17 cellular contexts compared by ENCODE assay signal in genomic region chr11:93073026-93073425, GRCh38.
"Had no signal": no experiment of that assay in that cellular context is flagged by ENCODE, and none has a peak within 500 bp of the region (broad histone marks: within the 10 kb centered on the region; RNA-seq: fewer than 3 reads in every experiment).

No MANE protein-coding gene starts in this region.

- H3K36me3 ChIP-seq: left ventricle myocardium inferior, tibial artery had no signal

- ATAC-seq: natural killer cell; stimulated activated naive B cell treated with anti-CD40 and anti-IgM and Interleukin-4, amounts not matched to agents 10 μg/mL and 1 μg/mL and 100 μg/mL, for 72 hours had no signal

- H3K9me3 Mint-ChIP-seq: activated CD4-positive, alpha-beta T cell treated with anti-CD3 and anti-CD28 coated beads, Interleukin-2, amount 10 ng/mL, durations not matched to agents 7 days and 5 days; activated T-helper 1 cell treated with anti-CD3 and anti-CD28 coated beads, Interleukin-12 subunit alpha, Interleukin-12 subunit beta, Interleukin-2, Interleukin-4 antibody, amounts not matched to agents 30 ng/mL and 10 ng/mL and 1 ng/mL, durations not matched to agents 14 hours and 24 hours and 36 hours; T-helper 2 cell treated with Interferon-gamma antibody and Interleukin-4, amounts not matched to agents 5 μg/mL and 100 μg/mL, for 36 hours had no signal

- H3K27me3 ChIP-seq: tibial artery had no signal

- H3K4me3 Mint-ChIP-seq: activated CD4-positive, alpha-beta T cell treated with anti-CD3 and anti-CD28 coated beads, Interleukin-2, amount 10 ng/mL, durations not matched to agents 7 days and 5 days; activated T-helper 1 cell treated with anti-CD3 and anti-CD28 coated beads, Interleukin-12 subunit alpha, Interleukin-12 subunit beta, Interleukin-2, Interleukin-4 antibody, amounts not matched to agents 30 ng/mL and 10 ng/mL and 1 ng/mL, durations not matched to agents 14 hours and 24 hours and 36 hours; memory B cell; natural killer cell; stimulated activated naive B cell treated with anti-CD40 and anti-IgM and Interleukin-4, amounts not matched to agents 10 μg/mL and 1 μg/mL and 100 μg/mL, for 72 hours; T-helper 2 cell treated with Interferon-gamma antibody and Interleukin-4, amounts not matched to agents 5 μg/mL and 100 μg/mL, for 36 hours had no signal

- H3K4me1 ChIP-seq: left ventricle myocardium inferior, tibial artery had no signal

- H3K27ac Mint-ChIP-seq: activated CD4-positive, alpha-beta T cell treated with anti-CD3 and anti-CD28 coated beads, Interleukin-2, amount 10 ng/mL, durations not matched to agents 7 days and 5 days; activated T-helper 1 cell treated with anti-CD3 and anti-CD28 coated beads, Interleukin-12 subunit alpha, Interleukin-12 subunit beta, Interleukin-2, Interleukin-4 antibody, amounts not matched to agents 30 ng/mL and 10 ng/mL and 1 ng/mL, durations not matched to agents 14 hours and 24 hours and 36 hours; memory B cell; natural killer cell; stimulated activated naive B cell treated with anti-CD40 and anti-IgM and Interleukin-4, amounts not matched to agents 10 μg/mL and 1 μg/mL and 100 μg/mL, for 72 hours; T-helper 2 cell treated with Interferon-gamma antibody and Interleukin-4, amounts not matched to agents 5 μg/mL and 100 μg/mL, for 36 hours had no signal

- DNase-seq: activated CD4-positive, alpha-beta T cell treated with anti-CD3 and anti-CD28 coated beads, Interleukin-2, amount 10 ng/mL, durations not matched to agents 7 days and 5 days; activated naive CD4-positive, alpha-beta T cell; aorta; cortex of kidney; effector CD8-positive, alpha-beta T cell; foreskin fibroblast; glutamatergic neuron; kidney; left ventricle myocardium inferior; natural killer cell; stimulated activated CD4-positive, alpha-beta T cell treated with anti-CD3 and anti-CD28 coated beads, Interleukin-4, amount 100 ng/mL, for 1 hour; stimulated activated naive B cell treated with anti-CD40 and anti-IgM and Interleukin-4, amounts not matched to agents 10 μg/mL and 1 μg/mL and 100 μg/mL, for 72 hours; tibial artery had no signal

- H3K27ac ChIP-seq: left ventricle myocardium inferior, tibial artery had no signal

- H3K4me1 Mint-ChIP-seq: activated CD4-positive, alpha-beta T cell treated with anti-CD3 and anti-CD28 coated beads, Interleukin-2, amount 10 ng/mL, durations not matched to agents 7 days and 5 days; memory B cell; natural killer cell; stimulated activated naive B cell treated with anti-CD40 and anti-IgM and Interleukin-4, amounts not matched to agents 10 μg/mL and 1 μg/mL and 100 μg/mL, for 72 hours had no signal

- H3K36me3 Mint-ChIP-seq: memory B cell; natural killer cell; stimulated activated naive B cell treated with anti-CD40 and anti-IgM and Interleukin-4, amounts not matched to agents 10 μg/mL and 1 μg/mL and 100 μg/mL, for 72 hours had no signal

- FAIRE-seq: kidney, urothelium cell line had no signal

- H3K9me3 ChIP-seq: left ventricle myocardium inferior, tibial artery had no signal

- H3K4me3 ChIP-seq: left ventricle myocardium inferior, tibial artery had no signal
